Comparison of ENCODE assay signal across 20 cellular contexts in genomic region chr5:133983674-133984073, GRCh38. TPM values are rescaled to one million over a fixed set of nuclear protein-coding genes. Genes with fewer than 3 reads are reported as not detected.
A peak's percentile ranks its signal among the peaks of the same experiment; 100 is the strongest.
DNase-seq lines count a peak whose midpoint lies in the region; ATAC-seq and TF ChIP-seq lines count a peak whose summit lies in the region.
"Had no signal": no experiment of that assay in that cellular context is flagged by ENCODE, and none has a peak within 500 bp of the region (broad histone marks: within the 10 kb centered on the region; RNA-seq: fewer than 3 reads in every experiment).

No MANE protein-coding gene starts in this region.

- H3K27ac ChIP-seq in CD8-positive, alpha-beta T cell (ENCODE audit: low read depth, low read length) = no peak overlapping the region
- H3K27ac ChIP-seq in RWPE1 (peak overlapping the region; percentile 3; the same call in 1 of the 2 replicates), stomach (no peak overlapping the region), right cardiac atrium (ENCODE audit: low read length) (no peak overlapping the region)
- H3K27ac ChIP-seq: GM23248, Peyer's patch had no signal

- peak; percentile 4 for ATAC-seq in activated naive CD8-positive, alpha-beta T cell treated with anti-CD3 and anti-CD28 coated beads, Interleukin-2, amount 50 U/mL, for 24 hours
- ATAC-seq in CD8-positive, alpha-beta T cell = no peak
- ATAC-seq in GM19467 (IDR thresholded peaks at IDR 0.05; ENCODE audit: unreplicated experiment) = no peak
- ATAC-seq in right cardiac atrium = no peak
- ATAC-seq: Right ventricle myocardium inferior had no signal

- DNase-seq in activated naive CD8-positive, alpha-beta T cell treated with anti-CD3 and anti-CD28 coated beads, Interleukin-2, amount 50 U/mL, for 24 hours = no peak
- DNase-seq in activated naive CD8-positive, alpha-beta T cell treated with anti-CD3 and anti-CD28 coated beads for 36 hours = no peak
- DNase-seq in CD8-positive, alpha-beta T cell = no peak
- DNase-seq in RWPE1 (ENCODE audit: low spot score) (no peak), fibroblast of mammary gland (ENCODE audit: low read depth) (peak; percentile 44), stomach (no peak), right cardiac atrium (no peak)
- DNase-seq: C1 segment of cervical spinal cord, DND-41, GM23248, HCEC 1CT, NCI-H1092 treated with DMSO at 0.1 percent for 48 hours, NCI-H146, NCI-H2029 treated with DMSO at 0.1 percent for 48 hours, NCI-H2171 treated with DMSO at 0.1 percent for 48 hours, NCI-H446 treated with DMSO at 0.1 percent for 48 hours, NCI-H69, Peyer's patch had no signal

- H3K4me3 Mint-ChIP-seq in activated naive CD8-positive, alpha-beta T cell treated with anti-CD3 and anti-CD28 coated beads, Interleukin-2, amount 50 U/mL, for 24 hours = no peak overlapping the region
- H3K4me3 Mint-ChIP-seq in activated naive CD8-positive, alpha-beta T cell treated with anti-CD3 and anti-CD28 coated beads for 36 hours = no peak overlapping the region
- H3K4me3 Mint-ChIP-seq in CD8-positive, alpha-beta T cell = no peak overlapping the region

- no peaks in the 10 kb centered on the region for H3K9me3 ChIP-seq in CD8-positive, alpha-beta T cell (ENCODE audit: low read length)
- H3K9me3 ChIP-seq in stomach = no peaks in the 10 kb centered on the region
- H3K9me3 ChIP-seq in right cardiac atrium (ENCODE audit: control insufficient read depth, low read length) = no peaks in the 10 kb centered on the region
- H3K9me3 ChIP-seq: Peyer's patch had no signal

- no peaks in the 10 kb centered on the region for H3K27me3 ChIP-seq in CD8-positive, alpha-beta T cell (ENCODE audit: insufficient read depth, low read length)
- H3K27me3 ChIP-seq in stomach (no peaks in the 10 kb centered on the region), right cardiac atrium (ENCODE audit: control insufficient read depth, insufficient read depth) (no peaks in the 10 kb centered on the region)
- H3K27me3 ChIP-seq: Peyer's patch had no signal

- H3K4me1 Mint-ChIP-seq in activated naive CD8-positive, alpha-beta T cell treated with anti-CD3 and anti-CD28 coated beads, Interleukin-2, amount 50 U/mL, for 24 hours = peaks cover 17% of the 10 kb centered on the region
- H3K4me1 Mint-ChIP-seq in activated naive CD8-positive, alpha-beta T cell treated with anti-CD3 and anti-CD28 coated beads for 36 hours = peaks cover 10% of the 10 kb centered on the region
- peaks cover 9% of the 10 kb centered on the region for H3K4me1 Mint-ChIP-seq in CD8-positive, alpha-beta T cell (ENCODE audit: low read depth)

- no peak for TF ChIP-seq EP300 in stomach (IDR thresholded peaks at IDR 0.05)

- POLR2A ChIA-PET in CD8-positive, alpha-beta T cell (lab: Charles Lee) = no interaction called here
- POLR2A ChIA-PET in RWPE1 (lab: Yijun Ruan, JAX; ENCODE audit: low non-redundant PET) = interaction anchor here (0.6 kb wide), 1 partner anchor 13 kb away, joined by 4 read pairs; no protein-coding TSS in a partner anchor

- CTCF ChIA-PET in CD8-positive, alpha-beta T cell (lab: Charles Lee) = interaction anchor here (0.6 to 0.8 kb wide), 3 partner anchors 9 to 115 kb away, joined by 3 to 4 read pairs (median 3); no protein-coding TSS in a partner anchor
- CTCF ChIA-PET in RWPE1 (lab: Yijun Ruan, JAX) = interaction anchor here (0.6 to 1.4 kb wide), 4 partner anchors 14 to 1117 kb away, joined by 3 to 8 read pairs (median 4); partner anchors contain the start of genes GDF9 and UQCRQ

- H3K36me3 Mint-ChIP-seq in activated naive CD8-positive, alpha-beta T cell treated with anti-CD3 and anti-CD28 coated beads, Interleukin-2, amount 50 U/mL, for 24 hours (ENCODE audit: low read depth) = peaks cover 68% of the 10 kb centered on the region
- H3K36me3 Mint-ChIP-seq in activated naive CD8-positive, alpha-beta T cell treated with anti-CD3 and anti-CD28 coated beads for 36 hours = peaks cover 36% of the 10 kb centered on the region
- peaks cover 64% of the 10 kb centered on the region for H3K36me3 Mint-ChIP-seq in CD8-positive, alpha-beta T cell

- peaks cover 11% of the 10 kb centered on the region for H3K36me3 ChIP-seq in CD8-positive, alpha-beta T cell (ENCODE audit: insufficient read depth, low read length)
- peaks cover 64 to 100% (median 98%) of the 10 kb centered on the region in 4 donors for H3K36me3 ChIP-seq in stomach

- no peaks in the 10 kb centered on the region for H3K27me3 Mint-ChIP-seq in activated naive CD8-positive, alpha-beta T cell treated with anti-CD3 and anti-CD28 coated beads, Interleukin-2, amount 50 U/mL, for 24 hours
- no peaks in the 10 kb centered on the region for H3K27me3 Mint-ChIP-seq in activated naive CD8-positive, alpha-beta T cell treated with anti-CD3 and anti-CD28 coated beads for 36 hours
- H3K27me3 Mint-ChIP-seq in CD8-positive, alpha-beta T cell (ENCODE audit: low read depth) = no peaks in the 10 kb centered on the region

- TF ChIP-seq CTCF in CD8-positive, alpha-beta T cell (IDR thresholded peaks at IDR 0.05) = no peak
- no peak for TF ChIP-seq CTCF in RWPE1 (conservative IDR thresholded peaks at IDR 0.05; ENCODE audit: low read depth)
- TF ChIP-seq CTCF in fibroblast of mammary gland (conservative IDR thresholded peaks at IDR 0.05; ENCODE audit: control insufficient read depth, insufficient read depth, low read depth, low read length) = no peak
- TF ChIP-seq CTCF in stomach (IDR thresholded peaks at IDR 0.05) = no peak

- H3K27ac Mint-ChIP-seq in activated naive CD8-positive, alpha-beta T cell treated with anti-CD3 and anti-CD28 coated beads, Interleukin-2, amount 50 U/mL, for 24 hours = peak overlapping the region; percentile 84
- no peak overlapping the region for H3K27ac Mint-ChIP-seq in activated naive CD8-positive, alpha-beta T cell treated with anti-CD3 and anti-CD28 coated beads for 36 hours
- H3K27ac Mint-ChIP-seq in CD8-positive, alpha-beta T cell = peak overlapping the region; percentile 19

- H3K4me1 ChIP-seq in CD8-positive, alpha-beta T cell (ENCODE audit: insufficient read depth, low read length) = no peaks in the 10 kb centered on the region
- H3K4me1 ChIP-seq in stomach (peaks cover 0 to 21% (median 9%) of the 10 kb centered on the region in 4 donors), right cardiac atrium (ENCODE audit: control insufficient read depth, insufficient read depth, low read length) (peaks cover 5% of the 10 kb centered on the region)
- H3K4me1 ChIP-seq: Peyer's patch had no signal

- 89 to 94% (median 90%) methylated on average over 5 of the region's 5 CpGs for WGBS in stomach, 5 donors
- 91% methylated on average over 5 of the region's 5 CpGs for WGBS in right cardiac atrium

- intact Hi-C loops in CD8-positive, alpha-beta T cell (cut with DNase I, micrococcal nuclease) = no loop called here
- intact Hi-C loops in stomach (cut with DNase I; ENCODE audit: low total_unique reads) = no loop called here
- intact Hi-C loops in right cardiac atrium (cut with DNase I) = no loop called here

- H3K4me3 ChIP-seq in CD8-positive, alpha-beta T cell (ENCODE audit: low read depth, low read length) = no peak overlapping the region
- no peak overlapping the region for H3K4me3 ChIP-seq in fibroblast of mammary gland (ENCODE audit: control insufficient read depth, low read depth, low read length)
- no peak overlapping the region for H3K4me3 ChIP-seq in stomach
- H3K4me3 ChIP-seq in right cardiac atrium (ENCODE audit: low read length) = no peak overlapping the region
- H3K4me3 ChIP-seq: GM23248, Peyer's patch had no signal

- TF ChIP-seq POLR2A in stomach (IDR thresholded peaks at IDR 0.05) = no peak

- no peaks in the 10 kb centered on the region for H3K9me3 Mint-ChIP-seq in activated naive CD8-positive, alpha-beta T cell treated with anti-CD3 and anti-CD28 coated beads, Interleukin-2, amount 50 U/mL, for 24 hours
- no peaks in the 10 kb centered on the region for H3K9me3 Mint-ChIP-seq in activated naive CD8-positive, alpha-beta T cell treated with anti-CD3 and anti-CD28 coated beads for 36 hours
- no peaks in the 10 kb centered on the region for H3K9me3 Mint-ChIP-seq in CD8-positive, alpha-beta T cell

RNA-seq across cellular contexts. Expression of gene C5orf15, which starts 15.2 kb away (rescaled TPM):
- 10 to 100 TPM; 33.4 to 33.8 TPM for total RNA-seq in activated naive CD8-positive, alpha-beta T cell treated with anti-CD3 and anti-CD28 coated beads for 36 hours
- total RNA-seq in CD8-positive, alpha-beta T cell = 10 to 100 TPM; 12.4 to 13.0 TPM
- total RNA-seq in stomach = 10 to 100 TPM in 4 of 5 donors, 1 to 10 TPM in 1; 2.9 to 77.8 (median 31.2) TPM
- 10 to 100 TPM; 16.9 to 18.2 (median 17.7) TPM for polyA plus RNA-seq in stomach
- total RNA-seq in right cardiac atrium = 10 to 100 TPM; 25.8 to 32.0 (median 28.7) TPM
- 29.6 TPM for polyA plus RNA-seq in right cardiac atrium

RNA-seq across cellular contexts. Expression of gene VDAC1, which starts 21.1 kb away (rescaled TPM):
- total RNA-seq in activated naive CD8-positive, alpha-beta T cell treated with anti-CD3 and anti-CD28 coated beads for 36 hours = 100 to 1,000 TPM; 539 to 540 TPM
- 10 to 100 TPM; 68.1 to 71.1 TPM for total RNA-seq in CD8-positive, alpha-beta T cell
- total RNA-seq in stomach (100 to 1,000 TPM in 3 of 5 donors, 10 to 100 TPM in 2; 55.8 to 307 (median 125) TPM), right cardiac atrium (100 to 1,000 TPM; 325 to 357 (median 335) TPM)
- polyA plus RNA-seq in stomach (100 to 1,000 TPM; 134 to 267 (median 183) TPM), right cardiac atrium (393 TPM)
